Comparison of ENCODE assay signal across 18 cellular contexts in the genomic region with DNA sequence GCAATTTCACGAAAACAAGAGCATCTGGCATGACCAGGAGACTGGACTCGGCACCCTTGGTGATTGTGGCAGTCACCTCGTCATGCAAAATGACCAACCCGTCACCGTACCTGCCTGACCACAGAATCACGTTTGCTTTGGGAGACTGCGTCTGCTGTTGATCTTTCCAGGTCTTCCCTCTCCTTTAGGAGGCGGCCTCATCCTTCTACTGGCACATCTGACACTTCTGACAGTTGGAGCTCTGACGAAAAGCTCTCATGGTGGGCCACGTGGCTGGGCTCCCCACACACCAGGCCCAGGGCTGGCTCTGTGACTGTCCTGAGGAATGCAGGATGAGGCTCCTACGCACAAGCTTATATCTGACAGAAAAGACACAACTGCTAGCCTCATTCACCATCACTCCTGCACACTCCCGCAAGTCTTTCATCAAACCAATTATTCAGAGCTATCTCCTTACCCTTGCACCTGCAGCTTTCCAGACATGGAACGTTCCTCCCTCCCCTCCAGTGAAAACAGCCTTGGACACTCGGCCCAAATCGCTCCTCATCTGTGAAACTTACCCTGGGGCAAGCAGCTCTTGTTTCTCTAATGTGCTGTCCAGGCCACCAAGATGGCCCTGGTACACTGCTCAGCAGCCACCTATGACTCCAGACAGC. TPM values are rescaled to one million over a fixed set of nuclear protein-coding genes. Genes with fewer than 3 reads are reported as not detected.
A peak's percentile ranks its signal among the peaks of the same experiment; 100 is the strongest.
DNase-seq lines count a peak whose midpoint lies in the region; ATAC-seq and TF ChIP-seq lines count a peak whose summit lies in the region.
"Had no signal": no experiment of that assay in that cellular context is flagged by ENCODE, and none has a peak within 500 bp of the region (broad histone marks: within the 10 kb centered on the region; RNA-seq: fewer than 3 reads in every experiment).

No MANE protein-coding gene starts in this region.

- H3K27me3 Mint-ChIP-seq in MCF 10A (ENCODE audit: insufficient read depth, unreplicated experiment): no peaks in the 10 kb centered on the region

- no peak for TF ChIP-seq POLR2A in breast epithelium (IDR thresholded peaks at IDR 0.05)

- H3K27ac ChIP-seq in breast epithelium: no peak overlapping the region
- peak overlapping the region; percentile 21; the same call in 1 of the 2 replicates for H3K27ac ChIP-seq in HEK293 (ENCODE audit: extremely low read depth, low read depth, low read length)
- peak overlapping the region; percentile 75 to 93 for H3K27ac ChIP-seq in esophagus (ENCODE audit: low read depth in 2 of 2, low read length in 1 of 2)
- H3K27ac ChIP-seq in psoas muscle: peak overlapping the region; percentile 33
- H3K27ac ChIP-seq: C4-2B had no signal

- peaks cover 29% of the 10 kb centered on the region for H3K4me1 Mint-ChIP-seq in MCF 10A (ENCODE audit: insufficient read depth, unreplicated experiment)

- no peak for TF ChIP-seq CTCF in MCF 10A (IDR thresholded peaks at IDR 0.05; ENCODE audit: unreplicated experiment)
- no peak for TF ChIP-seq CTCF in breast epithelium (IDR thresholded peaks at IDR 0.05)
- no peak for TF ChIP-seq CTCF in HEK293 (tag by site-specific recombination; IDR thresholded peaks at IDR 0.05)
- no peak for TF ChIP-seq CTCF in psoas muscle (IDR thresholded peaks at IDR 0.05)

- no peaks in the 10 kb centered on the region for H3K9me3 Mint-ChIP-seq in MCF 10A (ENCODE audit: unreplicated experiment)
- H3K9me3 Mint-ChIP-seq: activated naive CD4-positive, alpha-beta T cell treated with anti-CD3 and anti-CD28 coated beads, Interleukin-2, amount 50 U/mL, for 72 hours; activated T-cell treated with anti-CD3 and anti-CD28 coated beads, Interleukin-2, amount 50 U/mL, for 72 hours had no signal

- H3K4me3 ChIP-seq in breast epithelium (no peak overlapping the region), HEK293 (ENCODE audit: low read depth, low read length) (no peak overlapping the region), esophagus (ENCODE audit: low read depth in 1 of 2, low read length in 2 of 2) (peak overlapping the region; percentile 18 to 37), psoas muscle (no peak overlapping the region)

- no peaks in the 10 kb centered on the region for H3K36me3 ChIP-seq in breast epithelium
- H3K36me3 ChIP-seq in HEK293 (ENCODE audit: control insufficient read depth in 2 of 2, insufficient read depth in 1 of 2, low read length in 2 of 2): peaks cover 4 to 38% of the 10 kb centered on the region in 2 experiments; a peak in 2 of 3 replicates
- peaks cover 0 to 2% of the 10 kb centered on the region in 2 donors for H3K36me3 ChIP-seq in esophagus (ENCODE audit: control insufficient read depth in 2 of 2, insufficient read depth in 2 of 2, low read length in 1 of 2)
- H3K36me3 ChIP-seq in psoas muscle (ENCODE audit: insufficient read depth in 1 of 2, low read depth in 1 of 2): peaks cover 0 to 15% of the 10 kb centered on the region in 2 donors

- intact Hi-C loops in MCF 10A (cut with micrococcal nuclease): no loop called here
- intact Hi-C loops in breast epithelium (cut with DNase I; ENCODE audit: low total_unique reads): no loop called here
- intact Hi-C loops in psoas muscle (cut with DNase I): loop anchor here in 1 of 2 donors (5.0 kb wide), 1 partner anchor 34 kb away; no protein-coding TSS in a partner anchor

- CTCF ChIA-PET in MCF 10A (lab: Yijun Ruan, JAX) (interaction anchor here (0.7 kb wide), 1 partner anchor 28 kb away, joined by 4 read pairs; no protein-coding TSS in a partner anchor), HEK293 (lab: Yijun Ruan, JAX) (interaction anchor here (3.8 kb wide), 1 partner anchor 23 kb away, joined by 16 read pairs; no protein-coding TSS in a partner anchor)

- H3K4me3 Mint-ChIP-seq in MCF 10A (ENCODE audit: unreplicated experiment): peak overlapping the region; percentile 28

- H3K36me3 Mint-ChIP-seq in MCF 10A (ENCODE audit: insufficient read depth, unreplicated experiment): peaks cover 22% of the 10 kb centered on the region

- H3K9me3 ChIP-seq in breast epithelium: no peaks in the 10 kb centered on the region
- no peaks in the 10 kb centered on the region for H3K9me3 ChIP-seq in HEK293 (ENCODE audit: control insufficient read depth, insufficient read depth, low read depth, low read length)
- no peaks in the 10 kb centered on the region for H3K9me3 ChIP-seq in esophagus (ENCODE audit: control insufficient read depth in 2 of 2, insufficient read depth in 1 of 2, low read depth in 1 of 2, low read length in 1 of 2)
- H3K9me3 ChIP-seq in psoas muscle: no peaks in the 10 kb centered on the region

- no peak for DNase-seq in MCF 10A (ENCODE audit: unreplicated experiment)
- DNase-seq in breast epithelium (ENCODE audit: low spot score in 2 of 2): no peak
- peak in 1 of 2 donors; percentile 36 for DNase-seq in psoas muscle
- no peak for DNase-seq in amniotic stem cell (lab: John Stamatoyannopoulos, UW)
- DNase-seq: activated CD4-positive, CD25-positive, alpha-beta regulatory T cell; activated T-cell treated with anti-CD3 and anti-CD28 coated beads, Interleukin-2, amount 50 U/mL, for 72 hours; head of caudate nucleus; NCI-H187 treated with DMSO at 0.1 percent for 48 hours; NCI-H226; nucleus accumbens; T-helper 9 cell had no signal

- H3K4me1 ChIP-seq in breast epithelium (peaks cover 0 to 9% of the 10 kb centered on the region in 2 donors), HEK293 (ENCODE audit: control insufficient read depth, insufficient read depth, low read length) (no peaks in the 10 kb centered on the region), esophagus (ENCODE audit: control insufficient read depth in 2 of 2, insufficient read depth in 2 of 2, low read length in 1 of 2) (peaks cover 0 to 6% of the 10 kb centered on the region in 2 donors), psoas muscle (peaks cover 26% of the 10 kb centered on the region)

- 67 to 69% methylated on average over 15 of the region's 15 CpGs for WGBS in esophagus, 2 donors
- WGBS in psoas muscle, 3 donors: 76 to 85% (median 77%) methylated on average over 15 of the region's 15 CpGs

- no peaks in the 10 kb centered on the region for H3K27me3 ChIP-seq in breast epithelium
- H3K27me3 ChIP-seq in esophagus (ENCODE audit: control insufficient read depth in 1 of 2, insufficient read depth in 2 of 2, low read length in 2 of 2): no peaks in the 10 kb centered on the region
- no peaks in the 10 kb centered on the region for H3K27me3 ChIP-seq in psoas muscle (ENCODE audit: insufficient read depth in 3 of 3, low read length in 2 of 3)

- no peak overlapping the region for H3K27ac Mint-ChIP-seq in MCF 10A (ENCODE audit: low read depth, unreplicated experiment)
- H3K27ac Mint-ChIP-seq: activated T-cell treated with anti-CD3 and anti-CD28 coated beads, Interleukin-2, amount 50 U/mL, for 72 hours had no signal

- peak in 1 of 4 donors; percentile 37 for ATAC-seq in psoas muscle
- ATAC-seq in HG03432 (IDR thresholded peaks at IDR 0.05; ENCODE audit: unreplicated experiment): no peak
- no peak for ATAC-seq in GM18520 (IDR thresholded peaks at IDR 0.05; ENCODE audit: unreplicated experiment)
- ATAC-seq: activated naive CD4-positive, alpha-beta T cell treated with anti-CD3 and anti-CD28 coated beads, Interleukin-2, amount 50 U/mL, for 72 hours; activated T-cell treated with anti-CD3 and anti-CD28 coated beads, Interleukin-2, amount 50 U/mL, for 72 hours; sciatic nerve had no signal

- POLR2A ChIA-PET in MCF 10A (lab: Yijun Ruan, JAX): interaction anchor here (0.5 to 0.7 kb wide), 2 partner anchors 10 to 14 kb away, joined by 3 to 4 read pairs; no protein-coding TSS in a partner anchor
- POLR2A ChIA-PET in HEK293 (lab: Yijun Ruan, JAX): no interaction called here

- BruUV-seq in MCF 10A (replicated peaks; lab: Mats Ljungman, UMichigan): no TSS peak

TF ChIP-seq in HEK293, 187 proteins besides CTCF, POLR2A, EP300 and RAD21:
- no peak for TF ChIP-seq ZNF692 (tag by site-specific recombination; IDR thresholded peaks at IDR 0.05)
- no peak for TF ChIP-seq KLF17 (tag by site-specific recombination; IDR thresholded peaks at IDR 0.05)

RNA-seq across cellular contexts. Expression of gene TRAP1, which starts 3.6 kb away (rescaled TPM):
- total RNA-seq in MCF 10A (2022): 145 and 274 TPM in 2 replicates
- 10 to 100 TPM; 44.8 to 69.5 (median 51.4) TPM for total RNA-seq in breast epithelium
- polyA plus RNA-seq in esophagus: 10 to 100 TPM; 46.8 to 87.9 TPM
- total RNA-seq in psoas muscle: 100 to 1,000 TPM; 112 to 162 (median 142) TPM
- polyA plus RNA-seq in psoas muscle: 100 to 1,000 TPM in 2 of 3 donors, 10 to 100 TPM in 1; 98.1 to 122 (median 112) TPM

RNA-seq across cellular contexts. Expression of gene DNASE1, which starts 59.2 kb away (rescaled TPM):
- total RNA-seq in MCF 10A (2022) (11.4 and 18.4 TPM in 2 replicates), breast epithelium (10 to 100 TPM; 15.8 to 30.0 (median 23.6) TPM), psoas muscle (1 to 10 TPM; 1.6 to 7.3 (median 2.6) TPM)
- polyA plus RNA-seq in esophagus (10 to 100 TPM in 1 of 2 donors, 1 to 10 TPM in 1; 3.5 to 23.8 TPM), psoas muscle (1 to 10 TPM in 2 of 3 donors, under 1 TPM in 1; 0.46 to 5.4 (median 5.2) TPM)

Comparison
In these comparisons a context has a peak if more than half of its experiments do, and no peak if none do; other contexts are left out.
1. H3K27ac ChIP-seq: peak in HEK293 (single experiment), esophagus (2 of 2) and psoas muscle (single experiment); none in breast epithelium (0 of 2).
2. H3K4me3 ChIP-seq: peak in esophagus (2 of 2); none in breast epithelium (0 of 3), HEK293 (single experiment) and psoas muscle (single experiment).